In genomic region chr14:70821581-70821915, GRCh38 we compare ENCODE assay signal across 1 cellular context.
TF ChIP-seq lines count a peak whose summit lies in the region.

No MANE protein-coding gene starts in this region.

TF ChIP-seq in endothelial cell of umbilical vein, 7 proteins besides CTCF, POLR2A, EP300 and RAD21:
- no peak for TF ChIP-seq FOS (IDR thresholded peaks at IDR 0.05; ENCODE audit: borderline replicate concordance, insufficient read depth, low read length)
- no peak for TF ChIP-seq EZH2 (IDR thresholded peaks at IDR 0.05; ENCODE audit: borderline replicate concordance, low read depth, low read length, severe bottlenecking)
- TF ChIP-seq, protein P1, sequence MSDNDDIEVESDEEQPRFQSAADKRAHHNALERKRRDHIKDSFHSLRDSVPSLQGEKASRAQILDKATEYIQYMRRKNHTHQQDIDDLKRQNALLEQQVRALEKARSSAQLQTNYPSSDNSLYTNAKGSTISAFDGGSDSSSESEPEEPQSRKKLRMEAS (IDR thresholded peaks at IDR 0.05; ENCODE audit: insufficient read depth, insufficient read length): no peak
- TF ChIP-seq GATA2 (IDR thresholded peaks at IDR 0.05; ENCODE audit: insufficient read depth, insufficient read length, low read depth, low read length): no peak
